ENCODE assay signal across 9 cellular contexts in genomic region chr6:11537229-11538048, GRCh38. TPM values are rescaled to one million over a fixed set of nuclear protein-coding genes. Genes with fewer than 3 reads are reported as not detected.
DNase-seq lines count a peak whose midpoint lies in the region; ATAC-seq, FAIRE-seq and TF ChIP-seq lines count a peak whose summit lies in the region.
"Had no signal": no experiment of that assay in that cellular context is flagged by ENCODE, and none has a peak within 500 bp of the region (broad histone marks: within the 10 kb centered on the region; RNA-seq: fewer than 3 reads in every experiment).

TMEM170B (plus strand) TSS chr6:11537749; CDS start chr6:11538278, 529 bp downstream.

- peak; percentile 94 for DNase-seq in BE2C
- peak; percentile 90 for DNase-seq in GM19239 (ENCODE audit: insufficient read length, low spot score)
- peak; percentile 81 for DNase-seq in NCI-H460 (ENCODE audit: extremely low read depth, low read depth)
- peak; percentile 88 to 92 for DNase-seq in activated CD4-positive, alpha-beta T cell treated with anti-CD3 and anti-CD28 coated beads for 24 hours (ENCODE audit: low read depth in 2 of 2)
- DNase-seq in cerebellum (ENCODE audit: low spot score) = peak; percentile 98
- DNase-seq in stimulated activated CD4-positive, alpha-beta T cell treated with anti-CD3 and anti-CD28 coated beads, Interleukin-1b, Interleukin-23, amount 100 ng/mL, for 24 hours (ENCODE audit: low read depth in 4 of 4, low spot score in 1 of 4) = peak; percentile 73 to 93 (median 90)

- H3K27me3 ChIP-seq in BE2C = peaks cover 10% of the 10 kb centered on the region
- no peaks in the 10 kb centered on the region for H3K27me3 ChIP-seq in layer of hippocampus (ENCODE audit: control insufficient read depth, insufficient read depth, low read length)

- H3K4me3 ChIP-seq in BE2C (ENCODE audit: low read depth, low read length) = peak within 1 kb of the TSS; percentile 70

- H3K36me3 ChIP-seq in BE2C = no peaks in the 10 kb centered on the region

- no peak for TF ChIP-seq CTCF in BE2C (IDR thresholded peaks at IDR 0.05; ENCODE audit: low read depth, low read length)

- peak; percentile 97 for ATAC-seq in HG03439 (IDR thresholded peaks at IDR 0.05; ENCODE audit: unreplicated experiment)

- peak within 1 kb of the TSS; percentile 85 for H3K27ac ChIP-seq in layer of hippocampus (ENCODE audit: low read depth, low read length)

- FAIRE-seq in GM19239 (lab: Jason Lieb, UNC) = peak; percentile 97
- FAIRE-seq: colon had no signal

- no peaks in the 10 kb centered on the region for H3K4me1 ChIP-seq in BE2C

- no peaks in the 10 kb centered on the region for H3K9me3 ChIP-seq in BE2C

RNA-seq across cellular contexts. Expression of gene TMEM170B, which starts in this region (rescaled TPM):
- polyA plus RNA-seq in BE2C (2012; ENCODE audit: insufficient read depth, insufficient read length, low read depth) = 0.96 TPM
- total RNA-seq in NCI-H460 (2014; rRNA removed; shearing (Covaris generic)) = 11.1 and 15.0 TPM in 2 replicates
- polyA plus RNA-seq in NCI-H460 (2014; cell fraction: nucleus; rRNA removed) = 4.9 and 8.2 TPM in 2 replicates
- 42.9 TPM for total RNA-seq in cerebellum

Comparison
In these comparisons a context has a peak if more than half of its experiments do, and no peak if none do; other contexts are left out.
1. Peak in every context shown above with its lines: DNase-seq, ATAC-seq, H3K4me3 ChIP-seq and H3K27ac ChIP-seq.